8 cellular contexts compared by ENCODE assay signal in genomic region chr12:27243804-27244679, GRCh38. TPM values are rescaled to one million over a fixed set of nuclear protein-coding genes. Genes with fewer than 3 reads are reported as not detected.
A peak's percentile ranks its signal among the peaks of the same experiment; 100 is the strongest.
DNase-seq lines count a peak whose midpoint lies in the region; ATAC-seq and TF ChIP-seq lines count a peak whose summit lies in the region.

Gene STK38L (plus strand): TSS chr12:27244286. CDS start chr12:27297721, 53,435 bp downstream.

- no peaks in the 10 kb centered on the region for H3K27me3 Mint-ChIP-seq in activated T-helper 17 cell treated with anti-CD3 and anti-CD28 coated beads, Interleukin-2, amount 50 U/mL, for 72 hours
- no peaks in the 10 kb centered on the region for H3K27me3 Mint-ChIP-seq in naive thymus-derived CD8-positive, alpha-beta T cell

- no peaks in the 10 kb centered on the region for H3K79me2 ChIP-seq in Karpas-422 (ENCODE audit: low read length)
- H3K79me2 ChIP-seq in fibroblast of lung (ENCODE audit: control insufficient read depth, insufficient read depth, low read length): peaks cover 6% of the 10 kb centered on the region

- TF ChIP-seq CTCF in fibroblast of lung (conservative IDR thresholded peaks at IDR 0.05 in 1 of 2, IDR thresholded peaks at IDR 0.05 in 1 of 2; ENCODE audit: low read depth in 1 of 2, low read length in 2 of 2): peak; percentile 26 to 37

- no peaks in the 10 kb centered on the region for H3K9me2 ChIP-seq in Karpas-422 (replicated peaks; ENCODE audit: insufficient read depth, low read length)

- H3K4me3 Mint-ChIP-seq in activated T-helper 17 cell treated with anti-CD3 and anti-CD28 coated beads, Interleukin-2, amount 50 U/mL, for 72 hours: peak within 1 kb of the TSS; percentile 99
- H3K4me3 Mint-ChIP-seq in naive thymus-derived CD8-positive, alpha-beta T cell: peak within 1 kb of the TSS; percentile 96 to 100 (median 98)

- H3K27ac ChIP-seq in Karpas-422 (ENCODE audit: low read length) (no peak within 1 kb of the TSS), fibroblast of lung (ENCODE audit: insufficient read depth, low read length) (peak within 1 kb of the TSS; percentile 77)

- H3K27me3 ChIP-seq in Karpas-422 (ENCODE audit: low read length): no peaks in the 10 kb centered on the region
- no peaks in the 10 kb centered on the region for H3K27me3 ChIP-seq in fibroblast of lung (ENCODE audit: control insufficient read depth, insufficient read depth, low read length)

- H3K9me3 ChIP-seq in Karpas-422 (ENCODE audit: low read length) (no peaks in the 10 kb centered on the region), fibroblast of lung (ENCODE audit: control insufficient read depth, insufficient read depth, low read depth, low read length) (no peaks in the 10 kb centered on the region)

- H4K20me1 ChIP-seq in Karpas-422 (ENCODE audit: insufficient read depth, low read depth, low read length) (no peaks in the 10 kb centered on the region), fibroblast of lung (ENCODE audit: control insufficient read depth, extremely low read depth, insufficient read depth, low read length) (no peaks in the 10 kb centered on the region)

- H2AFZ ChIP-seq in Karpas-422 (ENCODE audit: low read length) (peak within 1 kb of the TSS; percentile 74), fibroblast of lung (ENCODE audit: low read length) (peak within 1 kb of the TSS; percentile 97)

- DNase-seq in EH (ENCODE audit: low read depth) (peak; percentile 92), Karpas-422 (peak; percentile 92), RPMI8226 (peak; percentile 94), fibroblast of lung (ENCODE audit: low read depth in 2 of 2) (peak; percentile 93 to 97)
- DNase-seq in naive thymus-derived CD8-positive, alpha-beta T cell: peak; percentile 93 to 98 (median 97)
- peak; percentile 88 to 96 (median 94) for DNase-seq in stimulated activated naive CD4-positive, alpha-beta T cell (lab: John Stamatoyannopoulos, UW)

- peaks cover 15% of the 10 kb centered on the region for H3K4me1 Mint-ChIP-seq in activated T-helper 17 cell treated with anti-CD3 and anti-CD28 coated beads, Interleukin-2, amount 50 U/mL, for 72 hours
- H3K4me1 Mint-ChIP-seq in naive thymus-derived CD8-positive, alpha-beta T cell: peaks cover 26 to 52% (median 45%) of the 10 kb centered on the region in 4 donors

- peak within 1 kb of the TSS; percentile 98 for H3K27ac Mint-ChIP-seq in activated T-helper 17 cell treated with anti-CD3 and anti-CD28 coated beads, Interleukin-2, amount 50 U/mL, for 72 hours
- H3K27ac Mint-ChIP-seq in naive thymus-derived CD8-positive, alpha-beta T cell: peak within 1 kb of the TSS; percentile 97 to 100 (median 99)

- ATAC-seq in GM21825 (IDR thresholded peaks at IDR 0.05; ENCODE audit: unreplicated experiment): peak; percentile 94
- ATAC-seq in activated T-helper 17 cell treated with anti-CD3 and anti-CD28 coated beads, Interleukin-2, amount 50 U/mL, for 72 hours (replicated peaks): peak; percentile 96
- ATAC-seq in naive thymus-derived CD8-positive, alpha-beta T cell: peak; percentile 92 to 93

- H3K4me2 ChIP-seq in Karpas-422 (ENCODE audit: low read depth, low read length, poor library complexity, severe bottlenecking): peak within 1 kb of the TSS; percentile 72
- peak within 1 kb of the TSS; percentile 98 for H3K4me2 ChIP-seq in fibroblast of lung (ENCODE audit: extremely low read depth, insufficient read depth, low read length)

- H3K4me1 ChIP-seq in Karpas-422 (ENCODE audit: low read length): peaks cover 12% of the 10 kb centered on the region
- H3K4me1 ChIP-seq in fibroblast of lung (ENCODE audit: control insufficient read depth, extremely low read depth, insufficient read depth, low read length): peaks cover 2% of the 10 kb centered on the region

- H3K36me3 Mint-ChIP-seq in activated T-helper 17 cell treated with anti-CD3 and anti-CD28 coated beads, Interleukin-2, amount 50 U/mL, for 72 hours (ENCODE audit: low read depth): peaks cover 6% of the 10 kb centered on the region
- H3K36me3 Mint-ChIP-seq in naive thymus-derived CD8-positive, alpha-beta T cell: peaks cover 0 to 2% (median 0%) of the 10 kb centered on the region in 3 donors

- POLR2A ChIA-PET in naive thymus-derived CD8-positive, alpha-beta T cell (lab: Charles Lee): interaction anchor here (1.0 to 2.1 kb wide), 7 partner anchors 58 to 536 kb away, joined by 3 to 8 read pairs (median 4); partner anchors contain the start of genes MED21, MRPS35 and TM7SF3

- H3K9ac ChIP-seq in Karpas-422 (ENCODE audit: low read length) (peak within 1 kb of the TSS; percentile 71), fibroblast of lung (ENCODE audit: insufficient read depth, low read length) (peak within 1 kb of the TSS; percentile 77)

- H3K36me3 ChIP-seq in Karpas-422 (ENCODE audit: insufficient read depth, low read length): no peaks in the 10 kb centered on the region
- no peaks in the 10 kb centered on the region for H3K36me3 ChIP-seq in fibroblast of lung (ENCODE audit: control insufficient read depth, insufficient read depth, low read length)

- H3K9me3 Mint-ChIP-seq in activated T-helper 17 cell treated with anti-CD3 and anti-CD28 coated beads, Interleukin-2, amount 50 U/mL, for 72 hours: no peaks in the 10 kb centered on the region
- H3K9me3 Mint-ChIP-seq in naive thymus-derived CD8-positive, alpha-beta T cell: no peaks in the 10 kb centered on the region

- H3K4me3 ChIP-seq in Karpas-422 (ENCODE audit: low read length) (peak within 1 kb of the TSS; percentile 68), fibroblast of lung (replicated peaks in 1 of 4; ENCODE audit: control extremely low read depth in 1 of 4, insufficient read depth in 1 of 4, low read depth in 3 of 4, low read length in 4 of 4) (peak within 1 kb of the TSS; percentile 76 to 96 (median 86))

RNA-seq across cellular contexts. Expression of gene STK38L, which starts in this region (rescaled TPM):
- 3.4 and 5.1 TPM in 2 replicates for total RNA-seq in Karpas-422 (2014; rRNA removed; shearing (Covaris generic); ENCODE audit: low replicate concordance)
- 10 to 100 TPM; 14.5 to 21.0 TPM for total RNA-seq in activated T-helper 17 cell treated with anti-CD3 and anti-CD28 coated beads, Interleukin-2, amount 50 U/mL, for 72 hours
- 16.5 and 18.0 TPM in 2 replicates for total RNA-seq in fibroblast of lung
- polyA plus RNA-seq in fibroblast of lung: 8.9 and 19.9 TPM in 2 replicates
- polyA plus RNA-seq in fibroblast of lung (2012): 9.0 and 16.3 TPM in 2 replicates
- 0.51 and 1.5 TPM in 2 replicates for polyA minus RNA-seq in fibroblast of lung (ENCODE audit: low replicate concordance)
- 10 to 100 TPM; 19.8 to 23.6 TPM for total RNA-seq in naive thymus-derived CD8-positive, alpha-beta T cell
- 10 to 100 TPM in 1 of 3 donors, 1 to 10 TPM in 2; 6.8 to 11.6 (median 7.2) TPM for polyA plus RNA-seq in naive thymus-derived CD8-positive, alpha-beta T cell
